In the genomic region with DNA sequence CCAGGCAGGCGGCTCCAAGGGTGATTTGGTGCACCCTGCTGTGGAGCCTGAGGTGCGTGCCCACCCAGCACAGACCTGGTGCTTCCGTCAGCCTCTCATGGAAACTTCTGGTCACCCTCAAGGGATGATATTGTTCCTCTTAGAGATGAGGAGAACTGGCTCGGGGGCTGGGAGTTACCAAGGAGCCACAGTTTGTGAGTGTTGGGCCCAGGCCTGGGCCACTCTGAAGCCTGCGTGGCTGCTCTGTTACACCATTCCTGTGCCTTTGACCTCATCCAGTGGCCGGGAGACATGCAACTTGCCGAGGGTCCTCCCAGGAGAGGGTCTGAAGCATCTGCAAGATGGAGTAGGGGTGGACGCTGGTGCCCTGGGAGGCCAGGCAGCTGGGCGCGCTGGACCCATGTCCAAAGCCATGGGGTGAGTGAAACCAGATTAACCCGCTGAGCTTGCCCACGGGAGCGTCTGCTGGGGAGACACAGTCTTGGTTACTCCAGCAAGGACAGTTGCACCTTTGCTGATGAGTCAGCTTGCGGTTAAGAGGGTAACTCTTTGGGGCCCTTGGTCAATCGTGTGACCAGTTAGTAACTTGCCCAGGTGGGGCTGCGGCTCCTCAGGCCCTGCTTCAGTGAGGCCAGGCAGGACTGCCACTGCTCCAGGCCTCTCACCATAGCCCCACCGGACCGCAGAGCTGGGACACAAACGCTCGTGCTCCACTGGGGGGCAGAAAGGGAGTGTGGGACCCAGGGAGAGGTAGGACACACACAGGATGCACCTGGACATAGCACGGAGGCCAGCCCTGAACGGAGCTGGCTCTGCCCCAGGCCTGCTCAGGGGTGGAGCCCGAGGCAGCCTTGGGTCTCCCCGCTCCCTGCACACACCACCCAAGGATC, we compare ENCODE assay signal across 17 cellular contexts. TPM values are rescaled to one million over a fixed set of nuclear protein-coding genes. Genes with fewer than 3 reads are reported as not detected.
DNase-seq lines count a peak whose midpoint lies in the region; ATAC-seq and TF ChIP-seq lines count a peak whose summit lies in the region.
"Had no signal": no experiment of that assay in that cellular context is flagged by ENCODE, and none has a peak within 500 bp of the region (broad histone marks: within the 10 kb centered on the region; RNA-seq: fewer than 3 reads in every experiment).

No MANE protein-coding gene starts in this region.

- H3K27me3 Mint-ChIP-seq in neural crest cell (ENCODE audit: low read depth): no peaks in the 10 kb centered on the region
- H3K27me3 Mint-ChIP-seq: activated CD8-positive, alpha-beta memory T cell treated with anti-CD3 and anti-CD28 coated beads, Interleukin-2, amount 10 ng/mL, durations not matched to agents 7 days and 5 days had no signal

- no peak for TF ChIP-seq CTCF in neural crest cell (conservative IDR thresholded peaks at IDR 0.05)

- no peaks in the 10 kb centered on the region for H3K4me1 Mint-ChIP-seq in neural crest cell
- H3K4me1 Mint-ChIP-seq: activated CD8-positive, alpha-beta memory T cell treated with anti-CD3 and anti-CD28 coated beads, Interleukin-2, amount 10 ng/mL, durations not matched to agents 7 days and 5 days had no signal

- no peak overlapping the region for H3K4me3 Mint-ChIP-seq in neural crest cell
- H3K4me3 Mint-ChIP-seq: activated CD8-positive, alpha-beta memory T cell treated with anti-CD3 and anti-CD28 coated beads, Interleukin-2, amount 10 ng/mL, durations not matched to agents 7 days and 5 days had no signal

- peaks cover 4% of the 10 kb centered on the region for H3K36me3 Mint-ChIP-seq in neural crest cell (ENCODE audit: low read depth)

- DNase-seq in HK-2 (ENCODE audit: unreplicated experiment) (peak; percentile 36), dermis blood vessel endothelial cell (peak; percentile 56), neural crest cell (ENCODE audit: low read depth, low spot score) (no peak), cerebellar cortex (ENCODE audit: low spot score) (no peak), SHP77 treated with DMSO at 0.1 percent for 48 hours (lab: John Stamatoyannopoulos, UW) (no peak)
- DNase-seq: activated CD8-positive, alpha-beta memory T cell treated with anti-CD3 and anti-CD28 coated beads, Interleukin-2, amount 10 ng/mL, durations not matched to agents 7 days and 5 days; activated effector memory CD4-positive, alpha-beta T cell treated with Interleukin-2 at 50 U/mL for 16 hours; Kasumi-1; NCI-H1436 treated with DMSO at 0.1 percent for 48 hours; NCI-H226; SIG-M5; T-helper 2 cell had no signal

- H3K27ac Mint-ChIP-seq in neural crest cell (ENCODE audit: unreplicated experiment): peak overlapping the region; percentile 43
- H3K27ac Mint-ChIP-seq: activated CD8-positive, alpha-beta memory T cell treated with anti-CD3 and anti-CD28 coated beads, Interleukin-2, amount 10 ng/mL, durations not matched to agents 7 days and 5 days had no signal

- H3K9me3 Mint-ChIP-seq in neural crest cell: no peaks in the 10 kb centered on the region

- ATAC-seq in HG03469 (IDR thresholded peaks at IDR 0.05; ENCODE audit: unreplicated experiment): no peak
- ATAC-seq: activated CD4-positive, CD25-positive, alpha-beta regulatory T cell treated with anti-CD3 and anti-CD28 coated beads, Interleukin-2, amount 50 U/mL, for 24 hours; activated CD8-positive, alpha-beta memory T cell treated with anti-CD3 and anti-CD28 coated beads, Interleukin-2, amount 10 ng/mL, durations not matched to agents 7 days and 5 days had no signal

RNA-seq across cellular contexts. Expression of a gene that starts 7.5 kb away (rescaled TPM):
- total RNA-seq in dermis blood vessel endothelial cell: not detected in 2 replicates
- not detected in 2 replicates for total RNA-seq in neural crest cell
- total RNA-seq: activated CD8-positive, alpha-beta memory T cell treated with anti-CD3 and anti-CD28 coated beads, Interleukin-2, amount 10 ng/mL, durations not matched to agents 7 days and 5 days; epithelial cell of proximal tubule; mesenteric fat pad; thoracic aorta had no signal

RNA-seq across cellular contexts. Expression of a gene that starts 13.0 kb away (rescaled TPM):
- total RNA-seq in dermis blood vessel endothelial cell: 12.1 and 17.3 TPM in 2 replicates
- total RNA-seq in neural crest cell: 30.7 and 33.8 TPM in 2 replicates

RNA-seq across cellular contexts. Expression of a gene that starts 44.3 kb away (rescaled TPM):
- total RNA-seq in dermis blood vessel endothelial cell (19.9 and 22.8 TPM in 2 replicates), neural crest cell (48.9 and 55.3 TPM in 2 replicates)

RNA-seq across cellular contexts. Expression of a gene that starts 44.5 kb away (rescaled TPM):
- 2.4 and 3.7 TPM in 2 replicates for total RNA-seq in dermis blood vessel endothelial cell
- total RNA-seq in neural crest cell: 2.0 and 2.2 TPM in 2 replicates

Comparison
In these comparisons a context has a peak if more than half of its experiments do, and no peak if none do; other contexts are left out.
1. DNase-seq: peak in HK-2 (single experiment) and dermis blood vessel endothelial cell (single experiment); none in neural crest cell (single experiment), cerebellar cortex (single experiment) and SHP77 treated with DMSO at 0.1 percent for 48 hours (single experiment).